16 cellular contexts compared by ENCODE assay signal in the genomic region with DNA sequence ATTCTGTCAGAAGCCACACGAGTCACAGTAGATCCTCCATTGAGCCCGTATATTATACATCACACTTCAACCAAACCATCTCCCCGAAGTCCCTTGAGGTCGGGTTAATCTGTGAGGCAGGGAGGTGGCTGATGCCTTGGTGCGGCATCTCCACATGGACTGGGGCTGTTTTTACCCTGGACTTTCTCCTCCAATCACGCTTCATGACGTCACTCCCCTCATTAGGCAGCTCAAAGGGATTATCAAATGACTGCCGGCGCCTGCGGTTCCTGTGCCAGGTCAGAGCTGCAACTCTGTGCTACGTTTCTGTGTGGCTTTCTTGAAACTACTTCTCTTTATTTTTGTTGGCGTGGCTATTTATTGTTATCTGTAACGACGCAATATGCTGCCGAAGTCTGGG. TPM values are rescaled to one million over a fixed set of nuclear protein-coding genes. Genes with fewer than 3 reads are reported as not detected.
DNase-seq lines count a peak whose midpoint lies in the region; ATAC-seq and TF ChIP-seq lines count a peak whose summit lies in the region.
"Had no signal": no experiment of that assay in that cellular context is flagged by ENCODE, and none has a peak within 500 bp of the region (broad histone marks: within the 10 kb centered on the region; RNA-seq: fewer than 3 reads in every experiment).

No MANE protein-coding gene starts in this region.

- H3K27ac Mint-ChIP-seq in activated CD8-positive, alpha-beta T cell treated with anti-CD3 and anti-CD28 coated beads, Interleukin-2, amount 10 ng/mL, durations not matched to agents 7 days and 5 days: no peak overlapping the region
- H3K27ac Mint-ChIP-seq: brain, nephron progenitor cell had no signal

- H3K9ac ChIP-seq in fibroblast of lung (ENCODE audit: insufficient read depth, low read length): no peak overlapping the region

- no peak overlapping the region for H3K4me2 ChIP-seq in fibroblast of lung (ENCODE audit: extremely low read depth, insufficient read depth, low read length)

- BruUV-seq in A673 (replicated peaks; lab: Mats Ljungman, UMichigan): no TSS peak

- H3K27me3 Mint-ChIP-seq in activated CD8-positive, alpha-beta T cell treated with anti-CD3 and anti-CD28 coated beads, Interleukin-2, amount 10 ng/mL, durations not matched to agents 7 days and 5 days (ENCODE audit: low read depth): peaks cover 24% of the 10 kb centered on the region

- H3K27me3 ChIP-seq in A673 (replicated peaks; ENCODE audit: insufficient read depth, low read depth, low read length, poor library complexity): peaks cover 7% of the 10 kb centered on the region
- H3K27me3 ChIP-seq in fibroblast of lung (ENCODE audit: control insufficient read depth, insufficient read depth, low read length): peaks cover 3% of the 10 kb centered on the region
- H3K27me3 ChIP-seq in psoas muscle (ENCODE audit: insufficient read depth in 3 of 3, low read length in 2 of 3): no peaks in the 10 kb centered on the region
- H3K27me3 ChIP-seq: stomach had no signal

- no peaks in the 10 kb centered on the region for H3K36me3 Mint-ChIP-seq in activated CD8-positive, alpha-beta T cell treated with anti-CD3 and anti-CD28 coated beads, Interleukin-2, amount 10 ng/mL, durations not matched to agents 7 days and 5 days (ENCODE audit: low read depth)
- H3K36me3 Mint-ChIP-seq: brain had no signal

- H3K36me3 ChIP-seq in A673 (ENCODE audit: insufficient read depth, low read length, poor library complexity, severe bottlenecking) (no peaks in the 10 kb centered on the region), fibroblast of lung (ENCODE audit: control insufficient read depth, insufficient read depth, low read length) (no peaks in the 10 kb centered on the region), psoas muscle (ENCODE audit: insufficient read depth in 1 of 2, low read depth in 1 of 2) (peaks cover 0 to 35% of the 10 kb centered on the region in 2 donors)

- H3K27ac ChIP-seq in A673 (ENCODE audit: low read depth, low read length, poor library complexity, severe bottlenecking) (no peak overlapping the region), fibroblast of lung (ENCODE audit: insufficient read depth, low read length) (no peak overlapping the region), psoas muscle (peak overlapping the region; percentile 84)

- ATAC-seq in psoas muscle (peak in 1 of 4 donors; percentile 7), GM19023 (IDR thresholded peaks at IDR 0.05; ENCODE audit: unreplicated experiment) (no peak)
- ATAC-seq in activated CD8-positive, alpha-beta T cell treated with anti-CD3 and anti-CD28 coated beads, Interleukin-2, amount 10 ng/mL, durations not matched to agents 7 days and 5 days: no peak
- ATAC-seq: lower lobe of right lung had no signal

- intact Hi-C loops in A673 (cut with micrococcal nuclease; ENCODE audit: unreplicated experiment) (no loop called here), psoas muscle (cut with DNase I) (loop anchor here in 1 of 2 donors (5.0 kb wide), 1 partner anchor 33 kb away; no protein-coding TSS in a partner anchor)

- no peaks in the 10 kb centered on the region for H3K79me2 ChIP-seq in fibroblast of lung (ENCODE audit: control insufficient read depth, insufficient read depth, low read length)

- no peak overlapping the region for H2AFZ ChIP-seq in fibroblast of lung (ENCODE audit: low read length)

- peaks cover 16% of the 10 kb centered on the region for H3K4me1 Mint-ChIP-seq in activated CD8-positive, alpha-beta T cell treated with anti-CD3 and anti-CD28 coated beads, Interleukin-2, amount 10 ng/mL, durations not matched to agents 7 days and 5 days (ENCODE audit: low read depth)
- H3K4me1 Mint-ChIP-seq: brain had no signal

- H3K4me3 Mint-ChIP-seq in activated CD8-positive, alpha-beta T cell treated with anti-CD3 and anti-CD28 coated beads, Interleukin-2, amount 10 ng/mL, durations not matched to agents 7 days and 5 days: no peak overlapping the region
- H3K4me3 Mint-ChIP-seq: brain, nephron progenitor cell had no signal

- TF ChIP-seq CTCF in A673 (conservative IDR thresholded peaks at IDR 0.05; ENCODE audit: low read depth, low read length): no peak
- no peak for TF ChIP-seq CTCF in fibroblast of lung (conservative IDR thresholded peaks at IDR 0.05 in 1 of 2, IDR thresholded peaks at IDR 0.05 in 1 of 2; ENCODE audit: low read depth in 1 of 2, low read length in 2 of 2)
- no peak for TF ChIP-seq CTCF in psoas muscle (IDR thresholded peaks at IDR 0.05)

- POLR2A ChIA-PET in A673 (lab: Charles Lee; ENCODE audit: low non-redundant PET): no interaction called here
- POLR2A ChIA-PET in activated CD8-positive, alpha-beta T cell treated with anti-CD3 and anti-CD28 coated beads, Interleukin-2, amount 10 ng/mL, durations not matched to agents 7 days and 5 days (lab: Charles Lee): no interaction called here

- 48 to 61% (median 49%) methylated on average over 15 of the region's 15 CpGs for WGBS in psoas muscle, 3 donors

- no peaks in the 10 kb centered on the region for H4K20me1 ChIP-seq in fibroblast of lung (ENCODE audit: control insufficient read depth, extremely low read depth, insufficient read depth, low read length)

- DNase-seq in A673 (ENCODE audit: low spot score) (peak; percentile 43), NCI-H82 treated with DMSO at 0.1 percent for 48 hours (lab: John Stamatoyannopoulos, UW; ENCODE audit: unreplicated experiment) (peak; percentile 51), fibroblast of lung (ENCODE audit: low read depth in 2 of 2) (peak; percentile 25 to 42), psoas muscle (peak; percentile 42 to 80), globus pallidus (ENCODE audit: low spot score) (no peak), GM19238 (ENCODE audit: insufficient read length, low spot score) (no peak)
- no peak for DNase-seq in activated CD8-positive, alpha-beta T cell treated with anti-CD3 and anti-CD28 coated beads, Interleukin-2, amount 10 ng/mL, durations not matched to agents 7 days and 5 days
- DNase-seq: ACHN; activated CD4-positive, alpha-beta T cell treated with anti-CD3 and anti-CD28 coated beads, Interleukin-2, amount 50 U/mL, for 1 hour; lower lobe of right lung; NCI-H345; nephron progenitor cell; stomach; T-helper 1 cell had no signal

- no peak overlapping the region for H3K4me3 ChIP-seq in A673 (ENCODE audit: low read depth, low read length, poor library complexity, severe bottlenecking)
- H3K4me3 ChIP-seq in fibroblast of lung (replicated peaks in 1 of 4; ENCODE audit: control extremely low read depth in 1 of 4, insufficient read depth in 1 of 4, low read depth in 3 of 4, low read length in 4 of 4): no peak overlapping the region
- H3K4me3 ChIP-seq in psoas muscle: no peak overlapping the region
- H3K4me3 ChIP-seq: lower lobe of right lung, stomach had no signal

- H3K9me3 ChIP-seq in A673 (ENCODE audit: low read depth, low read length, poor library complexity, severe bottlenecking) (no peaks in the 10 kb centered on the region), fibroblast of lung (ENCODE audit: control insufficient read depth, insufficient read depth, low read depth, low read length) (no peaks in the 10 kb centered on the region), psoas muscle (no peaks in the 10 kb centered on the region)
- H3K9me3 ChIP-seq: lower lobe of right lung, stomach had no signal

- H3K4me1 ChIP-seq in A673 (ENCODE audit: insufficient read depth, low read length, poor library complexity, severe bottlenecking) (no peaks in the 10 kb centered on the region), fibroblast of lung (ENCODE audit: control insufficient read depth, extremely low read depth, insufficient read depth, low read length) (no peaks in the 10 kb centered on the region), psoas muscle (peaks cover 34% of the 10 kb centered on the region)

- no peaks in the 10 kb centered on the region for H3K9me3 Mint-ChIP-seq in activated CD8-positive, alpha-beta T cell treated with anti-CD3 and anti-CD28 coated beads, Interleukin-2, amount 10 ng/mL, durations not matched to agents 7 days and 5 days (ENCODE audit: insufficient read depth)
- H3K9me3 Mint-ChIP-seq: nephron progenitor cell had no signal

- CTCF ChIA-PET in A673 (lab: Charles Lee): no interaction called here
- CTCF ChIA-PET in activated CD8-positive, alpha-beta T cell treated with anti-CD3 and anti-CD28 coated beads, Interleukin-2, amount 10 ng/mL, durations not matched to agents 7 days and 5 days (lab: Charles Lee): no interaction called here

RNA-seq across cellular contexts. Expression of a gene that starts 53.7 kb away (rescaled TPM):
- 0.09 and 0.24 TPM in 2 replicates for total RNA-seq in A673 (2021)
- total RNA-seq in fibroblast of lung: 2.6 and 4.0 TPM in 2 replicates
- 0.98 and 3.6 TPM in 2 replicates for polyA plus RNA-seq in fibroblast of lung
- polyA plus RNA-seq in fibroblast of lung (2012): 1.9 and 5.1 TPM in 2 replicates
- polyA minus RNA-seq in fibroblast of lung (ENCODE audit: low replicate concordance): 1.6 and 2.4 TPM in 2 replicates
- total RNA-seq in psoas muscle: 100 to 1,000 TPM; 138 to 209 (median 167) TPM
- polyA plus RNA-seq in psoas muscle: 100 to 1,000 TPM in 2 of 3 donors, 10 to 100 TPM in 1; 65.4 to 286 (median 131) TPM
- under 1 TPM; 0.16 to 0.29 TPM for total RNA-seq in activated CD8-positive, alpha-beta T cell treated with anti-CD3 and anti-CD28 coated beads, Interleukin-2, amount 10 ng/mL, durations not matched to agents 7 days and 5 days

Comparison
In these comparisons a context has a peak if more than half of its experiments do, and no peak if none do; other contexts are left out.
1. DNase-seq: peak in A673 (single experiment), NCI-H82 treated with DMSO at 0.1 percent for 48 hours (single experiment), fibroblast of lung (2 of 2) and psoas muscle (2 of 2); none in globus pallidus (single experiment), GM19238 (single experiment) and activated CD8-positive, alpha-beta T cell treated with anti-CD3 and anti-CD28 coated beads, Interleukin-2, amount 10 ng/mL, durations not matched to agents 7 days and 5 days (single experiment).
2. RNA of a gene that starts 53.7 kb away (total RNA-seq): 138 to 209 TPM in psoas muscle; 2.6 to 4.0 TPM in fibroblast of lung, 0.16 to 0.29 TPM in activated CD8-positive, alpha-beta T cell treated with anti-CD3 and anti-CD28 coated beads, Interleukin-2, amount 10 ng/mL, durations not matched to agents 7 days and 5 days and 0.09 to 0.24 TPM in A673; every median in the first group is over 10 times any median in the second.